Comparison of ENCODE assay signal across 8 cellular contexts in the genomic region with DNA sequence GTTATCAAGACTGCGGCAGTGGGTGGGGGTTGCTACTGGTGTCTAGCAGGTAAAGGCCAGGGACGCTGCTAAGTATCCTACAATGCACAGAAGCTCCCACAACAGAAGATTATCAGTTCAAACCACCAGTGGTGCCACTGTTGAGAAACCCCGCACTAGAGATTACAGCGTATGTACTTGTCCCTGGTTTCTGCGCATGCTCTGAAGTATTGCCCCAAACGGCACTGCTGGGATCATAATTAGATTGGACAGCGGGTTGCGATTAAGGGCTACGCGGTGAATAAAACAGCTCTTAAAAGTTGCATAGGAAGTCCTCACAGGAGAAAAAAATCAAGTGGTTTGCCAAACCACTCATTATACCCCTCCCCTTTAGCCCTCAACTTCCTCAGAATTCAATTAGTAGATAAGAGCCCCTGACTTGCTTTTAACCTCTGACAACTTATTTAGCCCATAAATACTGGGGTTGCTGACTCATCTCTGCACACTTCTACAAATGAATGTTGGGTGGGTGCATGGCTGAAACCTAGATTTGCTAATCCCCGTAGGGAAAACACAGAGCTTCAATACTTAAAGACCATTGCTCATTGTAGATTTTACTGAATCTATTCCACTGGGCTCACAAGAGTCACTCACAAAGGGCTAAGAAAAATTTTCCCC.
A peak's percentile ranks its signal among the peaks of the same experiment; 100 is the strongest.
DNase-seq lines count a peak whose midpoint lies in the region; ATAC-seq and TF ChIP-seq lines count a peak whose summit lies in the region.

No MANE protein-coding gene starts in this region.

- POLR2A ChIA-PET in HCT116 (lab: Charles Lee): interaction anchor here (0.9 kb wide), 1 partner anchor 9 kb away, joined by 3 read pairs; no protein-coding TSS in a partner anchor

- DNase-seq in GM06990 (ENCODE audit: extremely low read depth, insufficient read length) (peak; percentile 53), HCT116 (ENCODE audit: low read depth, low spot score) (peak; percentile 28), NCI-H1436 treated with DMSO at 0.1 percent for 48 hours (lab: John Stamatoyannopoulos, UW) (peak; percentile 58), lung microvascular endothelial cell (ENCODE audit: low read depth in 2 of 2) (peak; percentile 8 to 47), HK-2 (ENCODE audit: unreplicated experiment) (no peak), kidney glomerular epithelial cell (lab: John Stamatoyannopoulos, UW) (no peak), tibial artery (no peak)
- DNase-seq in activated CD8-positive, alpha-beta memory T cell treated with anti-CD3 and anti-CD28 coated beads, Interleukin-2, amount 50 U/mL, for 24 hours (ENCODE audit: extremely low read depth): peak; percentile 17

- H2AFZ ChIP-seq in HCT116 (ENCODE audit: low read depth, low read length, poor library complexity, severe bottlenecking): peak overlapping the region; percentile 83

- H3K4me1 ChIP-seq in HCT116 (ENCODE audit: control insufficient read depth in 1 of 2, insufficient read depth in 2 of 2, low read length in 2 of 2) (peaks cover 38 to 42% of the 10 kb centered on the region in 2 experiments), tibial artery (peaks cover 0 to 3% (median 0%) of the 10 kb centered on the region in 4 donors)

- intact Hi-C loops in HCT116 (cut with micrococcal nuclease): no loop called here
- intact Hi-C loops in tibial artery (cut with DNase I; ENCODE audit: low total_unique reads): no loop called here

- H3K27me3 ChIP-seq in GM06990 (replicated peaks; ENCODE audit: control insufficient read depth, insufficient read depth, low read length) (0 out of 2 replicates have a peak, but pooled peaks cover 1% of the 10 kb centered on the region), HCT116 (ENCODE audit: insufficient read depth, low read length) (no peaks in the 10 kb centered on the region), tibial artery (peaks cover 0 to 42% of the 10 kb centered on the region in 2 donors)

- TF ChIP-seq POLR2A in HCT116 (IDR thresholded peaks at IDR 0.05; ENCODE audit: borderline replicate concordance, extremely low read depth, insufficient read depth, insufficient read length): peak; percentile 37

- H3K4me2 ChIP-seq in HCT116 (ENCODE audit: low read length): peak overlapping the region; percentile 51

- H3K9ac ChIP-seq in HCT116 (ENCODE audit: low read length): no peak overlapping the region

- RAD21 ChIA-PET in HCT116 (lab: Charles Lee; ENCODE audit: low non-redundant PET in 1 of 2, low total read pairs in 2 of 2, uncharacterized antibody in 2 of 2, unreplicated experiment in 2 of 2): no interaction called here

- H4K20me1 ChIP-seq in HCT116 (ENCODE audit: insufficient read depth): no peaks in the 10 kb centered on the region

- no TSS peak for BruUV-seq in HCT116 (replicated peaks; lab: Mats Ljungman, UMichigan)

- H3K36me3 ChIP-seq in GM06990 (ENCODE audit: control insufficient read depth, insufficient read depth, low read length): no peaks in the 10 kb centered on the region
- no peaks in the 10 kb centered on the region for H3K36me3 ChIP-seq in HCT116 (ENCODE audit: control insufficient read depth in 1 of 2, insufficient read depth in 2 of 2, low read length in 2 of 2)
- H3K36me3 ChIP-seq in tibial artery: no peaks in the 10 kb centered on the region

- no peaks in the 10 kb centered on the region for H3K9me2 ChIP-seq in HCT116 (ENCODE audit: insufficient read depth)

- peak; percentile 48 for ATAC-seq in HCT116

- H3K79me2 ChIP-seq in HCT116 (ENCODE audit: insufficient read depth, low read length): no peaks in the 10 kb centered on the region

- no peak for TF ChIP-seq RAD21 in HCT116 (IDR thresholded peaks at IDR 0.05; ENCODE audit: low read depth)

- H3K9me3 ChIP-seq in HCT116 (ENCODE audit: control insufficient read depth in 1 of 2, insufficient read depth in 1 of 2, low read depth in 1 of 2, low read length in 2 of 2) (no peaks in the 10 kb centered on the region), tibial artery (no peaks in the 10 kb centered on the region)

- CTCF ChIA-PET in HCT116 (lab: Charles Lee): interaction anchor here (2.5 kb wide), 1 partner anchor 937 kb away, joined by 12 read pairs; no protein-coding TSS in a partner anchor

- H3K4me3 ChIP-seq in GM06990 (replicated peaks; ENCODE audit: low read depth, low read length) (no peak overlapping the region), HCT116 (replicated peaks in 1 of 2; ENCODE audit: low read depth in 1 of 2, low read length in 2 of 2) (peak overlapping the region in 1 of 2 experiments; percentile 27; a peak in 3 of 4 replicates), tibial artery (no peak overlapping the region)

- TF ChIP-seq CTCF in GM06990 (IDR thresholded peaks at IDR 0.05; ENCODE audit: insufficient read depth, low read length, poor library complexity, severe bottlenecking) (no peak), HCT116 (IDR thresholded peaks at IDR 0.05 in 2 of 3, conservative IDR thresholded peaks at IDR 0.05 in 1 of 3; ENCODE audit: borderline replicate concordance in 1 of 3, insufficient read depth in 1 of 3, low read depth in 2 of 3, low read length in 2 of 3) (no peak), tibial artery (IDR thresholded peaks at IDR 0.05) (no peak)

- H3K27ac ChIP-seq in HCT116 (ENCODE audit: low read depth, low read length): peak overlapping the region; percentile 45
- H3K27ac ChIP-seq in tibial artery: no peak overlapping the region

TF ChIP-seq in HCT116, 20 proteins besides CTCF, POLR2A, EP300 and RAD21:
- TF ChIP-seq ZFX (IDR thresholded peaks at IDR 0.05) (no peak), TCF7L2 (IDR thresholded peaks at IDR 0.05; ENCODE audit: borderline replicate concordance, extremely low read depth, insufficient read depth, insufficient read length) (peak; percentile 50), CBX3 (IDR thresholded peaks at IDR 0.05; ENCODE audit: low read depth) (no peak), EZH2 (IDR thresholded peaks at IDR 0.05) (no peak), CEBPB (IDR thresholded peaks at IDR 0.05; ENCODE audit: low read depth) (no peak), SP1 (IDR thresholded peaks at IDR 0.05; ENCODE audit: low read depth) (no peak)
- TF ChIP-seq, protein P1, sequence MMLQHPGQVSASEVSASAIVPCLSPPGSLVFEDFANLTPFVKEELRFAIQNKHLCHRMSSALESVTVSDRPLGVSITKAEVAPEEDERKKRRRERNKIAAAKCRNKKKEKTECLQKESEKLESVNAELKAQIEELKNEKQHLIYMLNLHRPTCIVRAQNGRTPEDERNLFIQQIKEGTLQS (IDR thresholded peaks at IDR 0.05): no peak

Comparison
In these comparisons a context has a peak if more than half of its experiments do, and no peak if none do; other contexts are left out.
1. DNase-seq: peak in GM06990 (single experiment), HCT116 (single experiment), NCI-H1436 treated with DMSO at 0.1 percent for 48 hours (single experiment), activated CD8-positive, alpha-beta memory T cell treated with anti-CD3 and anti-CD28 coated beads, Interleukin-2, amount 50 U/mL, for 24 hours (single experiment) and lung microvascular endothelial cell (2 of 2); none in HK-2 (single experiment), kidney glomerular epithelial cell (single experiment) and tibial artery (0 of 2).